Comparison of ENCODE assay signal across 8 cellular contexts in genomic region chr12:39807043-39807442, GRCh38.
A peak's percentile ranks its signal among the peaks of the same experiment; 100 is the strongest.
DNase-seq lines count a peak whose midpoint lies in the region; ATAC-seq and TF ChIP-seq lines count a peak whose summit lies in the region.

No MANE protein-coding gene starts in this region.

- no peaks in the 10 kb centered on the region for H3K4me1 Mint-ChIP-seq in osteocyte (ENCODE audit: unreplicated experiment)

- no peak overlapping the region for H3K27ac Mint-ChIP-seq in osteocyte (ENCODE audit: unreplicated experiment)

- ATAC-seq in esophagus mucosa = no peak

- no peaks in the 10 kb centered on the region for H3K36me3 Mint-ChIP-seq in osteocyte (ENCODE audit: unreplicated experiment)

- TF ChIP-seq CTCF in WI38 (IDR thresholded peaks at IDR 0.05; ENCODE audit: low read depth, low read length) (peak; percentile 22; the same call in 1 of the 2 replicates), osteocyte (IDR thresholded peaks at IDR 0.05) (peak; percentile 9)

- DNase-seq in DMS53 (lab: John Stamatoyannopoulos, UW) = peak; percentile 58
- DNase-seq in DMS53 treated with DMSO at 0.1 percent for 48 hours (lab: John Stamatoyannopoulos, UW; ENCODE audit: unreplicated experiment) = no peak
- peak; percentile 19 for DNase-seq in HT1080 (ENCODE audit: low read depth)
- no peak for DNase-seq in osteocyte (ENCODE audit: extremely low spot score, unreplicated experiment)
- DNase-seq in central memory CD4-positive, alpha-beta T cell = no peak
- DNase-seq in HK-2 (ENCODE audit: unreplicated experiment) = no peak

- no peak overlapping the region for H3K4me3 Mint-ChIP-seq in osteocyte (ENCODE audit: unreplicated experiment)

- no peak overlapping the region for H3K4me3 ChIP-seq in WI38 (ENCODE audit: low read depth, low read length)

- peaks cover 7% of the 10 kb centered on the region for H3K9me3 Mint-ChIP-seq in osteocyte (ENCODE audit: unreplicated experiment)

- H3K27me3 Mint-ChIP-seq in osteocyte (ENCODE audit: unreplicated experiment) = no peaks in the 10 kb centered on the region

Comparison
In these comparisons a context has a peak if more than half of its experiments do, and no peak if none do; other contexts are left out.
1. DNase-seq: peak in DMS53 (single experiment) and HT1080 (single experiment); none in DMS53 treated with DMSO at 0.1 percent for 48 hours (single experiment), osteocyte (single experiment), central memory CD4-positive, alpha-beta T cell (single experiment) and HK-2 (single experiment).